Comparison of ENCODE assay signal across 20 cellular contexts in genomic region chr14:72783741-72784140, GRCh38.
"Had no signal": no experiment of that assay in that cellular context is flagged by ENCODE, and none has a peak within 500 bp of the region (broad histone marks: within the 10 kb centered on the region; RNA-seq: fewer than 3 reads in every experiment).

No MANE protein-coding gene starts in this region.

- H3K27ac ChIP-seq: esophagus squamous epithelium, prostate gland, spleen, thoracic aorta, VCaP had no signal

- ATAC-seq: activated T-helper 17 cell treated with anti-CD3 and anti-CD28 coated beads, Interleukin-2, amount 50 U/mL, for 72 hours; natural killer cell; sciatic nerve; stimulated activated memory B cell treated with anti-CD40 and anti-IgM and Interleukin-4, amounts not matched to agents 10 μg/mL and 1 μg/mL and 100 μg/mL, for 72 hours had no signal

- H3K36me3 ChIP-seq: esophagus squamous epithelium, prostate gland, spleen, thoracic aorta had no signal

- DNase-seq: activated CD4-positive, CD25-positive, alpha-beta regulatory T cell treated with anti-CD3 and anti-CD28 coated beads, Interleukin-2, amount 50 U/mL, for 72 hours; activated naive CD4-positive, alpha-beta T cell treated with anti-CD3 and anti-CD28 coated beads for 36 hours; activated T-cell treated with anti-CD3 and anti-CD28 coated beads, Interleukin-2, amount 50 U/mL, for 1 hour; anterior cingulate cortex; cortex of kidney; effector CD4-positive, alpha-beta T cell; esophagus squamous epithelium; mesendoderm; natural killer cell; nucleus accumbens; spleen; stimulated activated CD4-positive, alpha-beta T cell treated with anti-CD3 and anti-CD28 coated beads, Interleukin-4, amount 100 ng/mL, for 4 hours; SW 1271; T-helper 2 cell had no signal

- H3K27me3 ChIP-seq: esophagus squamous epithelium, spleen had no signal

- H3K9me3 ChIP-seq: esophagus squamous epithelium, prostate gland, spleen, thoracic aorta had no signal

- H3K4me1 ChIP-seq: esophagus squamous epithelium, prostate gland had no signal

- H3K4me3 ChIP-seq: esophagus squamous epithelium, prostate gland, spleen, thoracic aorta had no signal
